1 cellular context compared by ENCODE assay signal in genomic region chr20:48845721-48846306, GRCh38.
TF ChIP-seq lines count a peak whose summit lies in the region.

No MANE protein-coding gene starts in this region.

TF ChIP-seq in K562, 482 proteins besides CTCF, POLR2A, EP300 and RAD21 (continued from another document):
- TF ChIP-seq TFE3 (CRISPR knock-in tag; IDR thresholded peaks at IDR 0.05) (no peak), ADNP (tag; IDR thresholded peaks at IDR 0.05) (0 out of 2 replicates have a peak, but pooled peaks have one; percentile 28), ZNF407 (IDR thresholded peaks at IDR 0.05; ENCODE audit: low read depth) (no peak), CHD4 (IDR thresholded peaks at IDR 0.05; ENCODE audit: insufficient read depth, insufficient replicate concordance, low read depth, low read length, poor library complexity, severe bottlenecking) (peak; percentile 28)
